ENCODE assay signal across 1 cellular context in the genomic region with DNA sequence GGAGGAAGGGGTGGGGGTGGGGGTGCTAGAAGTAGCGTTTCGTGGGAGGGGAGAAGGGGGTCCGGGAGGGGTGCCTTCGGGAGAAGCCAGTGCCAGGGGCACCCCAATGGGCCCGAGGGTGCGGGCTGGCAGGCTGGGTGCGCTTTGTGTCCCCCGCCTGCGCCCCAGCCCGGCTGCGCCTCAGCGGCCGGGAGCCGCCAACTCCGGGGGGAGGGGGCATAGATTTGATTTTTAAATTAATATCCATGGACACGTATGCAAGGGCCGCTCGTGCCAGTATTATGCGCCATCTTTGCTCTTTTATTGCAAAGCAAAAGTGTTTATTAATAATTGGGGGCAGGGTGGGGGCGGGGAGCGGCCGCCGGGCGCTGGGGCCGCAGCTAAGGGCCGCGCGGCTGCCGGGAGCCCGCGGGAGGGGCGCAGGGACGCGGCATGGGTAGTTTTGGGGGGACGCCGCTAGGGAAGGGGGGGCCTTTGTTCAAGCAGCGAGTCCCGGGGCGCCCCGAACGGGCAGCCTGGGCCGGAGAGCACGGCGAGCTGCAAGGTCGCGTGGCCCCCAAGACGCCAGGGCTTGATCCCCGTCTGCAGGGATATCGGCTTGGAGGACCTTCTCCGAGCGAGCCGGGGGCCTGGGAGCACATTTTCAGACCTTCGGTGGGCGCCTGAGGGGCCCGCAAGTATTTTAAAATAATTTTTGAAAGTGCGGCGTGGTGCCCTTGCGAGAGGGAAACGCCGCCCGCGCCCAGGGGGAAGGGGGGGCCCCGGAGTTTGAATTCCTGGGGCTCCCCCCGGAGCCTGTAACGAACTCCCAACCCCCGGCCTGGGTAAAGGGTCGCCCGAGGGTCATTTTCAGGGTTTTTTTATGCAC.
TF ChIP-seq lines count a peak whose summit lies in the region.

No MANE protein-coding gene starts in this region.

TF ChIP-seq in H1, 55 proteins besides CTCF, POLR2A, EP300 and RAD21:
- TF ChIP-seq RNF2 (IDR thresholded peaks at IDR 0.05; ENCODE audit: borderline replicate concordance, low read depth, low read length, missing control alignments, poor library complexity, severe bottlenecking), result no peak
- TF ChIP-seq NRF1 (IDR thresholded peaks at IDR 0.05; ENCODE audit: low read depth, low read length), result no peak
- TF ChIP-seq YY1 (IDR thresholded peaks at IDR 0.05; ENCODE audit: low read depth, low read length), result no peak
- no peak for TF ChIP-seq EGR1 (IDR thresholded peaks at IDR 0.05; ENCODE audit: borderline replicate concordance, low read depth, low read length)
- no peak for TF ChIP-seq TEAD4 (IDR thresholded peaks at IDR 0.05; ENCODE audit: low read depth, low read length)
- no peak for TF ChIP-seq CREB1 (IDR thresholded peaks at IDR 0.05)
- TF ChIP-seq POLR2AphosphoS5 (IDR thresholded peaks at IDR 0.05; ENCODE audit: low read depth, low read length), result no peak; the same call in 1 of the 2 replicates
- TF ChIP-seq, protein P1, sequence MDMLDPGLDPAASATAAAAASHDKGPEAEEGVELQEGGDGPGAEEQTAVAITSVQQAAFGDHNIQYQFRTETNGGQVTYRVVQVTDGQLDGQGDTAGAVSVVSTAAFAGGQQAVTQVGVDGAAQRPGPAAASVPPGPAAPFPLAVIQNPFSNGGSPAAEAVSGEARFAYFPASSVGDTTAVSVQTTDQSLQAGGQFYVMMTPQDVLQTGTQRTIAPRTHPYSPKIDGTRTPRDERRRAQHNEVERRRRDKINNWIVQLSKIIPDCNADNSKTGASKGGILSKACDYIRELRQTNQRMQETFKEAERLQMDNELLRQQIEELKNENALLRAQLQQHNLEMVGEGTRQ (IDR thresholded peaks at IDR 0.05; ENCODE audit: low read length), result no peak
- TF ChIP-seq SAP30 (IDR thresholded peaks at IDR 0.05; ENCODE audit: insufficient read depth, insufficient replicate concordance, low read length), result no peak
- TF ChIP-seq SIX5 (IDR thresholded peaks at IDR 0.05; ENCODE audit: low read depth, low read length), result no peak
- TF ChIP-seq POU5F1 (IDR thresholded peaks at IDR 0.05; ENCODE audit: low read depth, low read length), result no peak
- no peak for TF ChIP-seq TCF12 (IDR thresholded peaks at IDR 0.05; ENCODE audit: low read depth, low read length)
TF ChIP-seq in H1: peak in this region for 0.
